Comparison of ENCODE assay signal across 8 cellular contexts in the genomic region with DNA sequence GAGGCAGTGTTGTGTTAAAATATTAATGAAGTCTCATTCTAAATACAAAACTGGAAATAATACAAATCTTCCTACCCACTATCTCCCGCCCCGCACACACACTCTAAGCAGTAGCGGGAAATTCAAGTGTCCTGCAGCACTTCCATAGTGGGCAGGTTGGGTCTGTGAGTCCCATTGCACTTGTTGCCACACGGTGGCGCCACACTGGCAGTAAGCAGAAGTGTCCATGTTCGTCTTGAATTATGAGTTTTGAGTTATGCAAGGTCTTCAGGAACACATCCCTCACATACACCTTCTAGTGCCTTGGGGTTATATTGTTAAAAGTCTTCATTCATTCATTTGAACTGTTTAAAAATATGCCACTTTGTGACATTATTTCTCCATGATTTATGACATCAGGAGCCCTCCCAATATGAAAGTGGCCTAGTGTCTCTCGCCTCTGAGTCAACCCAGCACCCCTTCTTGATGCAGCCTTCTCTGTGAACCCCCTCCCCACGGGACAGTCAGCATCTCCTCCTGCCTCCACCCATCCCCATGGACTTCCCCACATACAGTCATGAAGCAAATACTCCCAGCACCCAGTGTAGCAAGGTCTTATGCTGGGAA. TPM values are rescaled to one million over a fixed set of nuclear protein-coding genes. Genes with fewer than 3 reads are reported as not detected.
DNase-seq lines count a peak whose midpoint lies in the region; ATAC-seq, FAIRE-seq and TF ChIP-seq lines count a peak whose summit lies in the region.

No MANE protein-coding gene starts in this region.

- H3K9ac ChIP-seq in GM12878 (ENCODE audit: control insufficient read depth, insufficient read depth, low read length), result no peak overlapping the region
- no peak overlapping the region for H3K9ac ChIP-seq in kidney (ENCODE audit: low read length in 2 of 2)

- no peak for TF ChIP-seq EP300 in GM12878 (IDR thresholded peaks at IDR 0.05; ENCODE audit: borderline replicate concordance in 1 of 2, control insufficient read depth in 1 of 2, low read depth in 2 of 2, low read length in 2 of 2)

- intact Hi-C loops in GM12878 (cut with micrococcal nuclease; ENCODE audit: unreplicated experiment) (loop anchor here (1.0 to 10.0 kb wide), 3 partner anchors 129 to 287 kb away; no protein-coding TSS in a partner anchor), kidney (cut with DNase I) (loop anchor here (10.0 kb wide), 1 partner anchor 119 kb away; no protein-coding TSS in a partner anchor)

- no peaks in the 10 kb centered on the region for H3K36me3 Mint-ChIP-seq in T-helper 2 cell treated with Interferon-gamma antibody and Interleukin-4, amounts not matched to agents 5 μg/mL and 100 μg/mL, for 36 hours (ENCODE audit: low read depth)

- TF ChIP-seq RAD21 in GM12878 (IDR thresholded peaks at IDR 0.05; ENCODE audit: insufficient read depth, low read depth, low read length), result peak; percentile 64

- CTCF ChIA-PET in GM12878 (lab: Yijun Ruan, JAX), result interaction anchor here (1.0 to 7.5 kb wide), 2 partner anchors 9 to 148 kb away, joined by 3 to 120 read pairs; no protein-coding TSS in a partner anchor

- in situ Hi-C loops in GM12878 (cut with MboI), result no loop called here

- no peak overlapping the region for H3K27ac Mint-ChIP-seq in T-helper 2 cell treated with Interferon-gamma antibody and Interleukin-4, amounts not matched to agents 5 μg/mL and 100 μg/mL, for 36 hours

- no peaks in the 10 kb centered on the region for H3K4me1 Mint-ChIP-seq in T-helper 2 cell treated with Interferon-gamma antibody and Interleukin-4, amounts not matched to agents 5 μg/mL and 100 μg/mL, for 36 hours (ENCODE audit: low read depth)

- SMC1A ChIA-PET in GM12878 (lab: Charles Lee; ENCODE audit: uncharacterized antibody, unreplicated experiment), result interaction anchor here (1.2 to 3.9 kb wide), 2 partner anchors 17 to 147 kb away, joined by 3 to 47 read pairs; partner anchors contain the start of gene CCDC174

- peak; percentile 98 for ATAC-seq in GM12878
- no peak for ATAC-seq in GM19035 (IDR thresholded peaks at IDR 0.05; ENCODE audit: unreplicated experiment)

- DNase-seq in EL (peak; percentile 57), HT1080 (ENCODE audit: low read depth) (peak; percentile 41), GM12878 (ENCODE audit: low read depth, low spot score) (peak; percentile 17), kidney (no peak), NCI-H510A treated with DMSO at 0.1 percent for 48 hours (lab: John Stamatoyannopoulos, UW) (no peak)
- peak; percentile 36 for DNase-seq in T-helper 2 cell treated with Interferon-gamma antibody and Interleukin-4, amounts not matched to agents 5 μg/mL and 100 μg/mL, for 36 hours (ENCODE audit: low spot score)
- DNase-seq in stimulated activated CD4-positive, alpha-beta T cell treated with anti-CD3 and anti-CD28 coated beads, TNF-alpha, amount 100 ng/mL, for 48 hours (ENCODE audit: low read depth in 3 of 3), result peak; percentile 11 to 46 (median 27)

- no peak overlapping the region for H3K27ac ChIP-seq in GM12878 (ENCODE audit: control insufficient read depth, insufficient read depth)
- H3K27ac ChIP-seq in kidney (ENCODE audit: low read depth in 2 of 2, low read length in 2 of 2), result no peak overlapping the region

- H3K27me3 Mint-ChIP-seq in T-helper 2 cell treated with Interferon-gamma antibody and Interleukin-4, amounts not matched to agents 5 μg/mL and 100 μg/mL, for 36 hours (ENCODE audit: low read depth), result peaks cover 11% of the 10 kb centered on the region

- H3K9me3 ChIP-seq in GM12878 (replicated peaks; ENCODE audit: control insufficient read depth, insufficient read depth, low read length), result no peaks in the 10 kb centered on the region; the same call in 2 of the 3 replicates
- no peaks in the 10 kb centered on the region for H3K9me3 ChIP-seq in kidney (ENCODE audit: control insufficient read depth in 1 of 2, low read length in 2 of 2)

- no peaks in the 10 kb centered on the region for H3K79me2 ChIP-seq in GM12878 (ENCODE audit: control insufficient read depth, insufficient read depth, low read length)

- no peak for TF ChIP-seq POLR2A in GM12878 (IDR thresholded peaks at IDR 0.05; ENCODE audit: low read depth, low read length)

- H3K4me3 ChIP-seq in GM12878, result no peak overlapping the region
- no peak overlapping the region for H3K4me3 ChIP-seq in kidney (ENCODE audit: low read length in 2 of 2)

- RAD21 ChIA-PET in GM12878 (lab: Charles Lee; ENCODE audit: unreplicated experiment), result interaction anchor here (1.4 to 3.6 kb wide), 2 partner anchors 147 to 287 kb away, joined by 5 to 23 read pairs; no protein-coding TSS in a partner anchor

- WGBS in GM12878 (ENCODE audit: insufficient coverage, insufficient replicate concordance, low lambda C conversion rate, missing lambda C conversion rate), result 14% methylated on average over 8 of the region's 8 CpGs

- FAIRE-seq in GM12878 (lab: Jason Lieb, UNC) (peak; percentile 94), kidney (lab: Jason Lieb, UNC) (no peak)

- no peak overlapping the region for H3K4me3 Mint-ChIP-seq in T-helper 2 cell treated with Interferon-gamma antibody and Interleukin-4, amounts not matched to agents 5 μg/mL and 100 μg/mL, for 36 hours

- no peak overlapping the region for H3K4me2 ChIP-seq in GM12878 (ENCODE audit: control insufficient read depth, insufficient read depth)

- H3K4me1 ChIP-seq in GM12878 (ENCODE audit: control insufficient read depth, insufficient read depth, low read length) (no peaks in the 10 kb centered on the region), kidney (ENCODE audit: control insufficient read depth in 1 of 2, insufficient read depth in 1 of 2, low read depth in 1 of 2, low read length in 2 of 2) (no peaks in the 10 kb centered on the region)

- no peak overlapping the region for H2AFZ ChIP-seq in GM12878 (ENCODE audit: control insufficient read depth, low read depth, low read length)

- peaks cover under 1 to 6% of the 10 kb centered on the region in 2 experiments; a peak in 3 of 4 replicates for H3K27me3 ChIP-seq in GM12878 (replicated peaks in 1 of 2; ENCODE audit: control insufficient read depth in 2 of 2, insufficient read depth in 2 of 2, low read length in 1 of 2)

- TF ChIP-seq CTCF in GM12878 (IDR thresholded peaks at IDR 0.05 in 2 of 3, conservative IDR thresholded peaks at IDR 0.05 in 1 of 3; ENCODE audit: control insufficient read depth in 2 of 3, extremely low read depth in 1 of 3, insufficient read depth in 1 of 3, low read depth in 3 of 3, low read length in 3 of 3), result peak; percentile 70 to 92 (median 85)
- peak; percentile 83 for TF ChIP-seq CTCF in kidney (IDR thresholded peaks at IDR 0.05; ENCODE audit: borderline replicate concordance, extremely low read depth, insufficient read depth)

- H3K9me3 Mint-ChIP-seq in T-helper 2 cell treated with Interferon-gamma antibody and Interleukin-4, amounts not matched to agents 5 μg/mL and 100 μg/mL, for 36 hours, result no peaks in the 10 kb centered on the region

- H4K20me1 ChIP-seq in GM12878 (ENCODE audit: control insufficient read depth, insufficient read depth), result no peaks in the 10 kb centered on the region

- POLR2A ChIA-PET in GM12878 (lab: Charles Lee), result no interaction called here

- BruUV-seq in GM12878 (replicated peaks; lab: Mats Ljungman, UMichigan), result no TSS peak

- H3K36me3 ChIP-seq in GM12878 (ENCODE audit: control insufficient read depth in 2 of 2, insufficient read depth in 2 of 2, low read length in 1 of 2) (no peaks in the 10 kb centered on the region), kidney (ENCODE audit: control insufficient read depth in 1 of 2, insufficient read depth in 2 of 2, low read length in 2 of 2) (no peaks in the 10 kb centered on the region)

RNA-seq across cellular contexts. Expression of gene CCDC174, which starts 17.6 kb away (rescaled TPM):
- total RNA-seq in HT1080 (2014; rRNA removed; shearing (Covaris generic)), result 6.6 and 7.6 TPM in 2 replicates
- polyA plus RNA-seq in HT1080 (2015; cell fraction: cytosol; rRNA removed), result 6.6 and 14.2 TPM in 2 replicates
- 19.0 and 23.8 TPM in 2 replicates for polyA plus RNA-seq in HT1080 (2015; cell fraction: nucleus; rRNA removed)
- 74.0 and 82.4 TPM in 2 replicates for total RNA-seq in GM12878 (2013; cell fraction: nucleolus; rRNA removed)
- total RNA-seq in GM12878 (2014; rRNA removed) (13.6 and 15.7 TPM in 2 replicates), GM12878 (2014; rRNA removed; fragmentation: Illumina TruSeq; extraction: Trizol) (22.2 and 23.2 TPM in 2 replicates), GM12878 (2021) (17.0 and 17.9 TPM in 2 replicates), kidney (24.7 TPM)
- 10.9 TPM for polyA plus RNA-seq in GM12878 (2011; ENCODE audit: low read depth)
- polyA plus RNA-seq in GM12878 (2011; rRNA removed) (11.6 and 13.5 TPM in 2 replicates), GM12878 (2014; fragmentation: Illumina TruSeq; extraction: Trizol) (30.3 and 40.6 TPM in 2 replicates), GM12878 (2014; fragmentation: Nextera tagmentation; extraction: Ambion mirVana) (10 to 100 TPM; 26.1 to 31.3 TPM), GM12878 (2014; rRNA removed) (10.5 and 14.1 TPM in 2 replicates), GM12878 (2016; fragmentation: Nextera tagmentation; extraction: Ambion mirVana) (10 to 100 TPM; 18.8 to 19.5 TPM), kidney (ENCODE audit: insufficient read depth, low read depth, low replicate concordance) (21.9 TPM)
- 6.3 and 7.5 TPM in 2 replicates for polyA plus RNA-seq in GM12878 (2011; cell fraction: cytosol; rRNA removed)
- polyA plus RNA-seq in GM12878 (2011; cell fraction: nucleus; rRNA removed), result 32.6 and 36.4 TPM in 2 replicates
- polyA plus RNA-seq in GM12878 (2012), result 17.1 and 23.4 TPM in 2 replicates
- polyA minus RNA-seq in GM12878 (2011; rRNA and poly(A)+ RNA removed), result 6.5 and 7.7 TPM in 2 replicates
- polyA minus RNA-seq in GM12878 (2011; cell fraction: cytosol; rRNA and poly(A)+ RNA removed), result 2.8 and 3.5 TPM in 2 replicates
- polyA minus RNA-seq in GM12878 (2011; cell fraction: nucleus; rRNA and poly(A)+ RNA removed), result 8.6 and 15.8 TPM in 2 replicates

RNA-seq across cellular contexts. Expression of gene C3orf20, which starts 41.0 kb away (rescaled TPM):
- 0.05 TPM in 1 of 2 replicates, not detected in the other for total RNA-seq in HT1080 (2014; rRNA removed; shearing (Covaris generic))
- polyA plus RNA-seq in HT1080 (2015; cell fraction: cytosol; rRNA removed), result not detected in 2 replicates
- 0.06 TPM in 1 of 2 replicates, not detected in the other for polyA plus RNA-seq in HT1080 (2015; cell fraction: nucleus; rRNA removed)
- total RNA-seq in GM12878 (2013; cell fraction: nucleolus; rRNA removed), result 3.2 and 3.4 TPM in 2 replicates
- total RNA-seq in GM12878 (2014; rRNA removed) (1.0 and 2.8 TPM in 2 replicates), GM12878 (2014; rRNA removed; fragmentation: Illumina TruSeq; extraction: Trizol) (1.9 and 2.0 TPM in 2 replicates), GM12878 (2021) (1.6 and 2.0 TPM in 2 replicates), kidney (0.16 TPM)
- polyA plus RNA-seq in GM12878 (2011; ENCODE audit: low read depth), result 0.33 TPM
- polyA plus RNA-seq in GM12878 (2011; rRNA removed) (2.0 and 2.9 TPM in 2 replicates), GM12878 (2014; fragmentation: Illumina TruSeq; extraction: Trizol) (1.6 and 2.2 TPM in 2 replicates), GM12878 (2014; fragmentation: Nextera tagmentation; extraction: Ambion mirVana) (under 1 TPM; 0.05 to 0.15 TPM), GM12878 (2014; rRNA removed) (1.0 and 1.1 TPM in 2 replicates), GM12878 (2016; fragmentation: Nextera tagmentation; extraction: Ambion mirVana) (under 1 TPM; 0.39 to 0.40 TPM), kidney (ENCODE audit: insufficient read depth, low read depth, low replicate concordance) (not detected)
- polyA plus RNA-seq in GM12878 (2011; cell fraction: cytosol; rRNA removed), result 1.3 and 2.1 TPM in 2 replicates
- polyA plus RNA-seq in GM12878 (2011; cell fraction: nucleus; rRNA removed), result 2.0 and 2.3 TPM in 2 replicates
- polyA plus RNA-seq in GM12878 (2012), result 0.52 and 1.3 TPM in 2 replicates
- 3.5 and 3.7 TPM in 2 replicates for polyA minus RNA-seq in GM12878 (2011; rRNA and poly(A)+ RNA removed)
- polyA minus RNA-seq in GM12878 (2011; cell fraction: cytosol; rRNA and poly(A)+ RNA removed), result 0.73 and 2.0 TPM in 2 replicates
- 2.5 and 4.2 TPM in 2 replicates for polyA minus RNA-seq in GM12878 (2011; cell fraction: nucleus; rRNA and poly(A)+ RNA removed)

Comparison
In these comparisons a context has a peak if more than half of its experiments do, and no peak if none do; other contexts are left out.
1. DNase-seq: peak in EL (single experiment), HT1080 (single experiment), T-helper 2 cell treated with Interferon-gamma antibody and Interleukin-4, amounts not matched to agents 5 μg/mL and 100 μg/mL, for 36 hours (single experiment), GM12878 (single experiment) and stimulated activated CD4-positive, alpha-beta T cell treated with anti-CD3 and anti-CD28 coated beads, TNF-alpha, amount 100 ng/mL, for 48 hours (3 of 3); none in kidney (single experiment) and NCI-H510A treated with DMSO at 0.1 percent for 48 hours (single experiment).